In the genomic region with DNA sequence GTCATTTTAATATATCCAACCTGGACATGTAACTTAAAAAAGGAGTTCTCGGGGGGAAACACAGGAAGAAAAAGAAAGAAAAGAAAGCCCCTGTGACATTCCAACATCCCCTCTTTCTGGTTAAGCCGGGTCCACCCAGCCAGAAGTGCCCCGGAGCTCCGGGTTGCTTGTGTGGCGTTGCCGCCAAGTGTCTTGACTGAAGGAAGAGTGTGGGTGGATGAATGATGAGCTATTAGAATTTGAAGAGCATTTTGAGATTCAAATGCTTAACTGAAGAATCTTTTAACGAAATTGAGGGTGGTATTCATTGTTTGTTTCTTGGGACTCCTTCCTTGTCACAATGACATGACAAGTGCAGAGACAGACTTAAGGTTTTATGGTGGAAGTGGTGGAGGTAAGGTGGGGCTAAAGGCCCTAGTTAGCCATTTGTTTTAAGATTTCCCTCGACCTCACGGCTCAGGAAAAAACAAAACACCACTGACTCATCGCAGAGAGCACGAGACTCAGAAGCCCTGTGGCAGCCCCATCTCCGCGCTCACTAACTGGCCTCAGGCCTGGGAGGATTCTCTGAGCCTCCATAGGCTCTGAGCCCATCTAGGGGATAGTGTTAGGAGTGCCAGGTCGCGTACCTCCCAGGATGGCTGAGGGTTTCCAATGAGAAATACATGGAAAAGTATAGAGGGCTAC, we compare ENCODE assay signal across 8 cellular contexts. TPM values are rescaled to one million over a fixed set of nuclear protein-coding genes. Genes with fewer than 3 reads are reported as not detected.
DNase-seq lines count a peak whose midpoint lies in the region; ATAC-seq and TF ChIP-seq lines count a peak whose summit lies in the region.

No MANE protein-coding gene starts in this region.

- 39% methylated on average over 15 of the region's 15 CpGs for WGBS in esophagus muscularis mucosa

- CTCF ChIA-PET in CD4-positive, alpha-beta memory T cell (lab: Charles Lee; ENCODE audit: partially characterized antibody), result no interaction called here
- CTCF ChIA-PET in PC-3 (lab: Charles Lee), result interaction anchor here (0.6 kb wide), 1 partner anchor 30 kb away, joined by 5 read pairs; no protein-coding TSS in a partner anchor

- peaks cover 24 to 28% of the 10 kb centered on the region in 2 donors for H3K27me3 Mint-ChIP-seq in CD4-positive, alpha-beta memory T cell
- H3K27me3 Mint-ChIP-seq in neural crest cell (ENCODE audit: low read depth), result no peaks in the 10 kb centered on the region

- DNase-seq in CD4-positive, alpha-beta memory T cell, result no peak
- DNase-seq in PC-3 (peak; percentile 41), esophagus muscularis mucosa (ENCODE audit: extremely low spot score) (no peak), neural crest cell (ENCODE audit: low read depth, low spot score) (no peak), NOMO-1 treated with DMSO at 0.1 percent for 48 hours (lab: John Stamatoyannopoulos, UW; ENCODE audit: unreplicated experiment) (no peak), amniotic stem cell (lab: John Stamatoyannopoulos, UW) (no peak), SW 1271 (lab: John Stamatoyannopoulos, UW) (no peak)

- peaks cover 29% of the 10 kb centered on the region for H3K79me2 ChIP-seq in PC-3 (ENCODE audit: low read length)

- no peaks in the 10 kb centered on the region for H3K4me1 ChIP-seq in CD4-positive, alpha-beta memory T cell (ENCODE audit: insufficient read depth, low read length)
- H3K4me1 ChIP-seq in PC-3 (ENCODE audit: insufficient read depth, low read length), result peaks cover 23% of the 10 kb centered on the region
- peaks cover 13 to 43% (median 38%) of the 10 kb centered on the region in 4 donors for H3K4me1 ChIP-seq in esophagus muscularis mucosa

- H3K36me3 ChIP-seq in CD4-positive, alpha-beta memory T cell (ENCODE audit: insufficient read depth, low read length), result no peaks in the 10 kb centered on the region
- H3K36me3 ChIP-seq in PC-3 (ENCODE audit: low read depth, low read length) (no peaks in the 10 kb centered on the region), esophagus muscularis mucosa (no peaks in the 10 kb centered on the region)

- H3K4me1 Mint-ChIP-seq in CD4-positive, alpha-beta memory T cell, result peaks cover 5 to 24% (median 12%) of the 10 kb centered on the region in 4 donors
- H3K4me1 Mint-ChIP-seq in neural crest cell, result peaks cover 62% of the 10 kb centered on the region

- peak overlapping the region in 6 of 8 donors; percentile 60 to 75 (median 71) for H3K4me3 Mint-ChIP-seq in CD4-positive, alpha-beta memory T cell
- H3K4me3 Mint-ChIP-seq in neural crest cell, result peak overlapping the region; percentile 99

- TF ChIP-seq CTCF in PC-3 (conservative IDR thresholded peaks at IDR 0.05; ENCODE audit: low read depth, low read length) (no peak), esophagus muscularis mucosa (IDR thresholded peaks at IDR 0.05) (no peak), neural crest cell (conservative IDR thresholded peaks at IDR 0.05) (no peak)

- no peak overlapping the region for H2AFZ ChIP-seq in PC-3 (ENCODE audit: low read length)

- H3K9me3 Mint-ChIP-seq in CD4-positive, alpha-beta memory T cell, result peaks cover 0 to 4% (median 0%) of the 10 kb centered on the region in 8 donors
- no peaks in the 10 kb centered on the region for H3K9me3 Mint-ChIP-seq in neural crest cell

- TF ChIP-seq POLR2A in esophagus muscularis mucosa (IDR thresholded peaks at IDR 0.05; ENCODE audit: low read depth), result no peak

- H3K27me3 ChIP-seq in CD4-positive, alpha-beta memory T cell (ENCODE audit: insufficient read depth, low read length), result peaks cover 4% of the 10 kb centered on the region
- no peaks in the 10 kb centered on the region for H3K27me3 ChIP-seq in PC-3 (ENCODE audit: low read length)
- H3K27me3 ChIP-seq in esophagus muscularis mucosa, result no peaks in the 10 kb centered on the region

- H3K4me2 ChIP-seq in PC-3 (ENCODE audit: low read length), result peak overlapping the region; percentile 26; the same call in 1 of the 2 replicates

- no peaks in the 10 kb centered on the region for H3K9me3 ChIP-seq in CD4-positive, alpha-beta memory T cell (ENCODE audit: control insufficient read depth in 1 of 2, low read length in 2 of 2)
- no peaks in the 10 kb centered on the region for H3K9me3 ChIP-seq in PC-3 (ENCODE audit: low read length)
- no peaks in the 10 kb centered on the region for H3K9me3 ChIP-seq in esophagus muscularis mucosa

- POLR2A ChIA-PET in CD4-positive, alpha-beta memory T cell (lab: Charles Lee; ENCODE audit: partially characterized antibody), result no interaction called here
- POLR2A ChIA-PET in PC-3 (lab: Charles Lee; ENCODE audit: unreplicated experiment), result interaction anchor here (0.6 to 0.8 kb wide), 2 partner anchors 14 to 433 kb away, joined by 3 to 8 read pairs; no protein-coding TSS in a partner anchor

- 0 out of 2 replicates have a peak, but pooled peaks cover 6% of the 10 kb centered on the region for H4K20me1 ChIP-seq in PC-3 (ENCODE audit: low read length)

- H3F3A ChIP-seq in PC-3 (ENCODE audit: low read length, unreplicated experiment), result no peaks in the 10 kb centered on the region

- TF ChIP-seq EP300 in esophagus muscularis mucosa (IDR thresholded peaks at IDR 0.05), result no peak

- no peaks in the 10 kb centered on the region for H3K9me2 ChIP-seq in PC-3 (replicated peaks; ENCODE audit: low read length)

- intact Hi-C loops in CD4-positive, alpha-beta memory T cell (cut with micrococcal nuclease), result no loop called here
- intact Hi-C loops in PC-3 (cut with micrococcal nuclease) (loop anchor here (5.0 to 10.0 kb wide), 2 partner anchors 297 to 336 kb away; no protein-coding TSS in a partner anchor), esophagus muscularis mucosa (cut with DNase I) (loop anchor here (5.0 to 10.0 kb wide), 4 partner anchors 256 to 438 kb away; no protein-coding TSS in a partner anchor)

- H3K36me3 Mint-ChIP-seq in CD4-positive, alpha-beta memory T cell, result no peaks in the 10 kb centered on the region
- peaks cover 3% of the 10 kb centered on the region for H3K36me3 Mint-ChIP-seq in neural crest cell (ENCODE audit: low read depth)

- H3K9ac ChIP-seq in PC-3 (ENCODE audit: low read length), result no peak overlapping the region

- H3K27ac Mint-ChIP-seq in CD4-positive, alpha-beta memory T cell, result peak overlapping the region in 1 of 7 donors; percentile 62
- peak overlapping the region; percentile 99 for H3K27ac Mint-ChIP-seq in neural crest cell (ENCODE audit: unreplicated experiment)

- BruUV-seq in PC-3 (replicated peaks; lab: Mats Ljungman, UMichigan), result no TSS peak

- H3K4me3 ChIP-seq in CD4-positive, alpha-beta memory T cell (ENCODE audit: low read length in 2 of 2), result no peak overlapping the region
- no peak overlapping the region for H3K4me3 ChIP-seq in PC-3 (ENCODE audit: low read length)
- peak overlapping the region in 2 of 4 donors; percentile 79 to 87 for H3K4me3 ChIP-seq in esophagus muscularis mucosa

- peak; percentile 2; the same call in 1 of the 2 replicates for ATAC-seq in PC-3
- no peak for ATAC-seq in HG02938 (IDR thresholded peaks at IDR 0.05; ENCODE audit: unreplicated experiment)

- no peak overlapping the region for H3K27ac ChIP-seq in CD4-positive, alpha-beta memory T cell (ENCODE audit: low read depth, low read length)
- H3K27ac ChIP-seq in PC-3 (ENCODE audit: low read length) (no peak overlapping the region), esophagus muscularis mucosa (replicated peaks in 1 of 4) (peak overlapping the region; percentile 93 to 95 (median 94))

RNA-seq across cellular contexts. Expression of gene GLI3, which starts 1.8 kb away (rescaled TPM):
- total RNA-seq in CD4-positive, alpha-beta memory T cell, result under 1 TPM in 1 of 2 experiments, not detected in 1; 0.06 TPM
- under 1 TPM in 1 of 2 donors, not detected in 1; 0.13 TPM for polyA plus RNA-seq in CD4-positive, alpha-beta memory T cell
- total RNA-seq in PC-3 (2014; rRNA removed) (3.5 and 9.6 TPM in 2 replicates), esophagus muscularis mucosa (10 to 100 TPM; 11.7 to 17.8 (median 13.3) TPM), neural crest cell (136 and 141 TPM in 2 replicates)

Comparison
In these comparisons a context has a peak if more than half of its experiments do, and no peak if none do; other contexts are left out.
1. H3K27ac ChIP-seq: peak in esophagus muscularis mucosa (4 of 4); none in CD4-positive, alpha-beta memory T cell (single experiment) and PC-3 (single experiment).